In the genomic region with DNA sequence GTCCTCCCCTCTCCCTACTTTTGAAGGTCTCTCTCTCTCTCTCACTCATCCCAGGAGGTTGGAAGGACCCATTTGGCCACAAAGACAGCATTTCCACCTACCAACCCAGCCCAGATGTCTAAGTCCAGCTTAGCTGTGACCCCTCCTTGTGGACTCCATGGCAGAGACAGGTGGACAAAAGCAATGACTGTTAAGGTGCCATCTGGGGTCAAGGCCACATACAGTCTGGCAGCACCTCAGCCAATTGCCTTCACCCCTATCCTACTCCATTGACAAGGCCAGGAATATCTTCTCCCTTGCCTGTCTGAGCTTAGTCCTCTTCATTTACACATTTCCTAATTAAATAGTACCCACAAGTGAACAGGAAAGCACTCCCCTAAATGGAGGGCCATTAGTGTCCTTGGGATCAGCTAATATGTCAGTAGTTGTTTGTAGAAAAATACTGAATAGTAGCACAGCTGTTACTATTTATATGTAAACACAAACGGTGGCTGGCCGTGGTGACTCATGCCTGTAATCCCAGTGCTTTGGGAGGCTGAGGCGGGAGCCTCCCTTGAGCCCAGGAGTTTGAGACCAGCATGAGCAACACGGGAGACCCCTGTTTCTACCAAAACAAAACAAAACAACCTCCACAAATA, we compare ENCODE assay signal across 1 cellular context.
TF ChIP-seq lines count a peak whose summit lies in the region.

No MANE protein-coding gene starts in this region.

TF ChIP-seq in HepG2, 621 proteins besides CTCF, POLR2A, EP300 and RAD21 (continued from another document and continues in another):
- TF ChIP-seq, protein P1, sequence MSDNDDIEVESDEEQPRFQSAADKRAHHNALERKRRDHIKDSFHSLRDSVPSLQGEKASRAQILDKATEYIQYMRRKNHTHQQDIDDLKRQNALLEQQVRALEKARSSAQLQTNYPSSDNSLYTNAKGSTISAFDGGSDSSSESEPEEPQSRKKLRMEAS (IDR thresholded peaks at IDR 0.05): no peak; the same call in 1 of the 2 replicates
- peak; percentile 34; the same call in 1 of the 2 replicates for TF ChIP-seq ZBTB38 (CRISPR knock-in tag; IDR thresholded peaks at IDR 0.05)
- no peak for TF ChIP-seq KLF11 (CRISPR knock-in tag; IDR thresholded peaks at IDR 0.05)
- TF ChIP-seq, protein P2, sequence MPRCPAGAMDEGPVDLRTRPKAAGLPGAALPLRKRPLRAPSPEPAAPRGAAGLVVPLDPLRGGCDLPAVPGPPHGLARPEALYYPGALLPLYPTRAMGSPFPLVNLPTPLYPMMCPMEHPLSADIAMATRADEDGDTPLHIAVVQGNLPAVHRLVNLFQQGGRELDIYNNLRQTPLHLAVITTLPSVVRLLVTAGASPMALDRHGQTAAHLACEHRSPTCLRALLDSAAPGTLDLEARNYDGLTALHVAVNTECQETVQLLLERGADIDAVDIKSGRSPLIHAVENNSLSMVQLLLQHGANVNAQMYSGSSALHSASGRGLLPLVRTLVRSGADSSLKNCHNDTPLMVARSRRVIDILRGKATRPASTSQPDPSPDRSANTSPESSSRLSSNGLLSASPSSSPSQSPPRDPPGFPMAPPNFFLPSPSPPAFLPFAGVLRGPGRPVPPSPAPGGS (CRISPR knock-in tag; IDR thresholded peaks at IDR 0.05): no peak
- TF ChIP-seq, protein P3, sequence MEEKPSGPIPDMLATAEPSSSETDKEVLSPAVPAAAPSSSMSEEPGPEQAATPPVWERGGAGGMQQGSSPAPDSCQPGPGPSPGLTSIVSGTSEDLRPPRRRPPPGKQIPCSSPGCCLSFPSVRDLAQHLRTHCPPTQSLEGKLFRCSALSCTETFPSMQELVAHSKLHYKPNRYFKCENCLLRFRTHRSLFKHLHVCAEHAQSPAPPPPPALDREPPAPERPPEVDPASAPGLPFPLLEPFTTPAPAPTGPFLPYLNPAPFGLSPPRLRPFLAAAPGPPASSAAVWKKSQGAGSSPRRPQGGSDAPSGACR (CRISPR knock-in tag; IDR thresholded peaks at IDR 0.05): 0 out of 2 replicates have a peak, but pooled peaks have one; percentile 53
- TF ChIP-seq RNF2 (conservative IDR thresholded peaks at IDR 0.05; ENCODE audit: low read depth): no peak
- no peak for TF ChIP-seq THYN1 (CRISPR knock-in tag; IDR thresholded peaks at IDR 0.05; ENCODE audit: borderline replicate concordance, low read depth)
- no peak; the same call in 1 of the 2 replicates for TF ChIP-seq KDM1A (CRISPR knock-in tag; IDR thresholded peaks at IDR 0.05)
- TF ChIP-seq ZNF710 (CRISPR knock-in tag; IDR thresholded peaks at IDR 0.05; ENCODE audit: borderline replicate concordance): peak; percentile 61; the same call in 1 of the 2 replicates
- no peak for TF ChIP-seq ZFP62 (CRISPR knock-in tag; IDR thresholded peaks at IDR 0.05)
- no peak for TF ChIP-seq ZNF451 (CRISPR knock-in tag; IDR thresholded peaks at IDR 0.05)
- TF ChIP-seq ZNF691 (CRISPR knock-in tag; IDR thresholded peaks at IDR 0.05; ENCODE audit: borderline replicate concordance, low read depth): no peak
- TF ChIP-seq ZNF264 (CRISPR knock-in tag; IDR thresholded peaks at IDR 0.05): peak; percentile 74; the same call in 1 of the 2 replicates
- no peak; the same call in 1 of the 2 replicates for TF ChIP-seq TFDP1 (CRISPR knock-in tag; IDR thresholded peaks at IDR 0.05; ENCODE audit: borderline replicate concordance)
- no peak for TF ChIP-seq EZH2 (conservative IDR thresholded peaks at IDR 0.05; ENCODE audit: low read depth, low read length)
- peak; percentile 73; the same call in 1 of the 2 replicates for TF ChIP-seq ZNF430 (CRISPR knock-in tag; IDR thresholded peaks at IDR 0.05)
- no peak for TF ChIP-seq MLXIP (CRISPR knock-in tag; IDR thresholded peaks at IDR 0.05; ENCODE audit: borderline replicate concordance)
- TF ChIP-seq ZNF589 (CRISPR knock-in tag; conservative IDR thresholded peaks at IDR 0.05): no peak
- no peak for TF ChIP-seq U2AF2 (IDR thresholded peaks at IDR 0.05; ENCODE audit: low read depth, low read length)
- TF ChIP-seq, protein P4, sequence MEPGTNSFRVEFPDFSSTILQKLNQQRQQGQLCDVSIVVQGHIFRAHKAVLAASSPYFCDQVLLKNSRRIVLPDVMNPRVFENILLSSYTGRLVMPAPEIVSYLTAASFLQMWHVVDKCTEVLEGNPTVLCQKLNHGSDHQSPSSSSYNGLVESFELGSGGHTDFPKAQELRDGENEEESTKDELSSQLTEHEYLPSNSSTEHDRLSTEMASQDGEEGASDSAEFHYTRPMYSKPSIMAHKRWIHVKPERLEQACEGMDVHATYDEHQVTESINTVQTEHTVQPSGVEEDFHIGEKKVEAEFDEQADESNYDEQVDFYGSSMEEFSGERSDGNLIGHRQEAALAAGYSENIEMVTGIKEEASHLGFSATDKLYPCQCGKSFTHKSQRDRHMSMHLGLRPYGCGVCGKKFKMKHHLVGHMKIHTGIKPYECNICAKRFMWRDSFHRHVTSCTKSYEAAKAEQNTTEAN (CRISPR knock-in tag; conservative IDR thresholded peaks at IDR 0.05): peak; percentile 50; the same call in 1 of the 2 replicates
- peak; percentile 90 for TF ChIP-seq NR2F2 (IDR thresholded peaks at IDR 0.05; ENCODE audit: borderline replicate concordance, low read depth)
- no peak for TF ChIP-seq ZSCAN20 (CRISPR knock-in tag; IDR thresholded peaks at IDR 0.05; ENCODE audit: borderline replicate concordance)
- TF ChIP-seq ISX (CRISPR knock-in tag; conservative IDR thresholded peaks at IDR 0.05): no peak
- TF ChIP-seq ARID5B (CRISPR knock-in tag; IDR thresholded peaks at IDR 0.05): peak; percentile 95
- TF ChIP-seq ZSCAN30 (CRISPR knock-in tag; IDR thresholded peaks at IDR 0.05): no peak
- no peak for TF ChIP-seq MEIS1 (CRISPR knock-in tag; IDR thresholded peaks at IDR 0.05; ENCODE audit: borderline replicate concordance)
- no peak for TF ChIP-seq ZFP41 (CRISPR knock-in tag; IDR thresholded peaks at IDR 0.05; ENCODE audit: borderline replicate concordance)
- TF ChIP-seq FOXO4 (CRISPR knock-in tag; conservative IDR thresholded peaks at IDR 0.05): no peak
- TF ChIP-seq ZFP37 (CRISPR knock-in tag; IDR thresholded peaks at IDR 0.05; ENCODE audit: borderline replicate concordance): no peak
- peak; percentile 43; the same call in 1 of the 2 replicates for TF ChIP-seq ZFX (CRISPR knock-in tag; IDR thresholded peaks at IDR 0.05; ENCODE audit: low read depth)
